1 cellular context compared by ENCODE assay signal in genomic region chr7:139071683-139072082, GRCh38.
A peak's percentile ranks its signal among the peaks of the same experiment; 100 is the strongest.
TF ChIP-seq lines count a peak whose summit lies in the region.

No MANE protein-coding gene starts in this region.

TF ChIP-seq in GM12878, 131 proteins besides CTCF, POLR2A, EP300 and RAD21:
- TF ChIP-seq IKZF1 (conservative IDR thresholded peaks at IDR 0.05): no peak
- peak; percentile 46; the same call in 1 of the 2 replicates for TF ChIP-seq RUNX3 (IDR thresholded peaks at IDR 0.05; ENCODE audit: low read length)
